ENCODE assay signal across 16 cellular contexts in genomic region chr7:111982804-111983203, GRCh38.
A peak's percentile ranks its signal among the peaks of the same experiment; 100 is the strongest.
DNase-seq lines count a peak whose midpoint lies in the region; ATAC-seq and TF ChIP-seq lines count a peak whose summit lies in the region.
"Had no signal": no experiment of that assay in that cellular context is flagged by ENCODE, and none has a peak within 500 bp of the region (broad histone marks: within the 10 kb centered on the region; RNA-seq: fewer than 3 reads in every experiment).

No MANE protein-coding gene starts in this region.

- POLR2A ChIA-PET in IMR-90 (lab: Charles Lee; ENCODE audit: unreplicated experiment) = no interaction called here

- H2AK5ac ChIP-seq in IMR-90 (ENCODE audit: low read depth, low read length) = no peak overlapping the region

- H3K4me2 ChIP-seq in IMR-90 (ENCODE audit: low read depth, low read length) = no peak overlapping the region

- H4K8ac ChIP-seq in IMR-90 (ENCODE audit: low read depth in 2 of 2, low read length in 2 of 2) = no peak overlapping the region

- H2AK9ac ChIP-seq in IMR-90 (replicated peaks; ENCODE audit: low read depth, low read length, poor library complexity) = no peak overlapping the region

- H2BK15ac ChIP-seq in IMR-90 (ENCODE audit: low read depth, low read length) = no peak overlapping the region

- no peak overlapping the region for H2BK120ac ChIP-seq in IMR-90 (ENCODE audit: low read depth, low read length)

- no peak overlapping the region for H2BK20ac ChIP-seq in IMR-90 (ENCODE audit: low read depth, low read length)

- H4K5ac ChIP-seq in IMR-90 (ENCODE audit: low read depth, low read length) = no peak overlapping the region

- in situ Hi-C loops in IMR-90 (cut with MboI; ENCODE audit: low sequenced_read_pairs) = no loop called here

- H3K9me3 ChIP-seq in IMR-90 (ENCODE audit: control insufficient read depth, insufficient read depth, low read length) = no peaks in the 10 kb centered on the region
- H3K9me3 ChIP-seq: BE2C had no signal

- no peaks in the 10 kb centered on the region for H4K20me1 ChIP-seq in IMR-90 (ENCODE audit: insufficient read depth, low read length)

- no peak overlapping the region for H2AFZ ChIP-seq in IMR-90 (replicated peaks; ENCODE audit: low read length, poor library complexity)

- peak; percentile 84 for ATAC-seq in IMR-90 (ENCODE audit: low read depth)
- no peak for ATAC-seq in HG03521 (IDR thresholded peaks at IDR 0.05; ENCODE audit: unreplicated experiment)
- no peak for ATAC-seq in HG03045 (IDR thresholded peaks at IDR 0.05; ENCODE audit: unreplicated experiment)
- ATAC-seq: CD8-positive, alpha-beta T cell had no signal

- no peak overlapping the region for H3K27ac ChIP-seq in IMR-90 (ENCODE audit: insufficient read depth, low read length)

- H3K18ac ChIP-seq in IMR-90 (ENCODE audit: low read depth, low read length) = no peak overlapping the region

- H3K4ac ChIP-seq in IMR-90 (ENCODE audit: low read depth, low read length) = no peak overlapping the region

- WGBS in IMR-90 (ENCODE audit: extremely low coverage in 2 of 2, insufficient read length in 1 of 2), 2 experiments = no CpG with 5 or more reads among the region's 2 CpGs

- H3K4me3 ChIP-seq in IMR-90 (ENCODE audit: insufficient read depth, low read depth, low read length) = no peak overlapping the region
- H3K4me3 ChIP-seq in foreskin fibroblast (ENCODE audit: low read depth in 1 of 2, low read length in 2 of 2) = no peak overlapping the region

- CTCF ChIA-PET in IMR-90 (lab: Yijun Ruan, JAX) = no interaction called here

- dilution Hi-C loops in IMR-90 (cut with HindIII; ENCODE audit: low sequenced_read_pairs, unreplicated experiment) = no loop called here

- intact Hi-C loops in IMR-90 (cut with micrococcal nuclease) = loop anchor here (10.0 kb wide), 1 partner anchor 222 kb away; the partner anchor contains the start of genes DOCK4 and ZNF277

- no peak overlapping the region for H3K14ac ChIP-seq in IMR-90 (replicated peaks; ENCODE audit: low read depth, low read length)

- no peak for TF ChIP-seq POLR2A in IMR-90 (IDR thresholded peaks at IDR 0.05; ENCODE audit: low read depth, low read length)

- TF ChIP-seq RAD21 in IMR-90 (IDR thresholded peaks at IDR 0.05; ENCODE audit: low read length) = no peak

- no peak overlapping the region for H4K91ac ChIP-seq in IMR-90 (ENCODE audit: insufficient read depth, low read depth, low read length)

- H3K4me1 ChIP-seq in IMR-90 (ENCODE audit: control insufficient read depth, insufficient read depth, low read length) = peaks cover 3% of the 10 kb centered on the region; the same call in 1 of the 2 replicates

- peaks cover 16% of the 10 kb centered on the region for H3K36me3 ChIP-seq in IMR-90 (ENCODE audit: control insufficient read depth, insufficient read depth, low read length)
- H3K36me3 ChIP-seq: BE2C had no signal

- H3K56ac ChIP-seq in IMR-90 (ENCODE audit: extremely low read depth, insufficient read depth, low read length) = no peak overlapping the region

- TF ChIP-seq CTCF in IMR-90 (conservative IDR thresholded peaks at IDR 0.05; ENCODE audit: low read depth, low read length) (no peak), foreskin fibroblast (IDR thresholded peaks at IDR 0.05; ENCODE audit: low read depth, low read length) (no peak)

- H3K79me1 ChIP-seq in IMR-90 (ENCODE audit: low read depth in 1 of 2, low read length in 2 of 2) = peaks cover 0 to 3% of the 10 kb centered on the region in 2 experiments; a peak in 1 of 4 replicates

- no peak overlapping the region for H3K23ac ChIP-seq in IMR-90 (ENCODE audit: low read depth, low read length)

- DNase-seq in IMR-90 (peak; percentile 74), brain pericyte (ENCODE audit: low read depth, low spot score) (peak; percentile 22), foreskin fibroblast (peak; percentile 9 to 22), smooth muscle cell of the brain vasculature (ENCODE audit: low read depth, low spot score) (peak; percentile 24), OCI-M1 (lab: John Stamatoyannopoulos, UW) (no peak)
- DNase-seq: ACHN; BE2C; CD8-positive, alpha-beta T cell; DND-41; Kasumi-1; NCI-H1105 treated with DMSO at 0.1 percent for 48 hours; NCI-H187; NCI-H446 treated with DMSO at 0.1 percent for 48 hours; SIG-M5 had no signal

- no peaks in the 10 kb centered on the region; the same call in none of the 2 replicates for H3K9me1 ChIP-seq in IMR-90 (ENCODE audit: insufficient read depth, low read length)

- H2BK5ac ChIP-seq in IMR-90 (ENCODE audit: low read depth, low read length, poor library complexity, severe bottlenecking) = no peak overlapping the region

- BruUV-seq in IMR-90 (replicated peaks; lab: Mats Ljungman, UMichigan) = no TSS peak

- no peak overlapping the region for H3K9ac ChIP-seq in IMR-90 (ENCODE audit: low read depth, low read length)

- H3K27me3 ChIP-seq in IMR-90 (ENCODE audit: control insufficient read depth, insufficient read depth, low read length) = no peaks in the 10 kb centered on the region
- H3K27me3 ChIP-seq: BE2C had no signal

TF ChIP-seq in IMR-90, 13 proteins besides CTCF, POLR2A, EP300 and RAD21:
- TF ChIP-seq RCOR1 (IDR thresholded peaks at IDR 0.05; ENCODE audit: insufficient replicate concordance, low read length) = no peak
- TF ChIP-seq SMC3 (IDR thresholded peaks at IDR 0.05; ENCODE audit: low read depth, low read length) = no peak
- TF ChIP-seq NFE2L2 (IDR thresholded peaks at IDR 0.05; ENCODE audit: low read depth, low read length) = no peak
- TF ChIP-seq ELK1 (IDR thresholded peaks at IDR 0.05; ENCODE audit: borderline replicate concordance, low read depth, low read length) = no peak
